In genomic region chr1:36155560-36156328, GRCh38 we compare ENCODE assay signal across 1 cellular context.
TF ChIP-seq lines count a peak whose summit lies in the region.

TSS of gene MAP7D1 (plus strand) at chr1:36156160. CDS start at chr1:36156418, 258 bp downstream.

TF ChIP-seq in K562, 482 proteins besides CTCF, POLR2A, EP300 and RAD21 (continued from another document):
- TF ChIP-seq FOXP4 (CRISPR knock-in tag; IDR thresholded peaks at IDR 0.05; ENCODE audit: borderline replicate concordance) (no peak), ZNF197 (CRISPR knock-in tag; IDR thresholded peaks at IDR 0.05; ENCODE audit: low read depth) (no peak), MAFF (IDR thresholded peaks at IDR 0.05; ENCODE audit: low read length) (no peak), ESRRB (CRISPR knock-in tag; IDR thresholded peaks at IDR 0.05; ENCODE audit: borderline replicate concordance) (no peak)
